Comparison of ENCODE assay signal across 20 cellular contexts in genomic region chr4:38511702-38512101, GRCh38.
"Had no signal": no experiment of that assay in that cellular context is flagged by ENCODE, and none has a peak within 500 bp of the region (broad histone marks: within the 10 kb centered on the region; RNA-seq: fewer than 3 reads in every experiment).

No MANE protein-coding gene starts in this region.

- H3K27ac ChIP-seq: coronary artery, epithelial cell of prostate, gastrocnemius medialis, heart right ventricle, neutrophil, SJCRH30, tibial nerve, vagina had no signal

- DNase-seq: activated B cell treated with CpG ODN at 0.5 μM for 24 hours; activated CD4-positive, alpha-beta memory T cell treated with anti-CD3 and anti-CD28 coated beads for 36 hours; activated CD8-positive, alpha-beta memory T cell treated with anti-CD3 and anti-CD28 coated beads, Interleukin-2, amount 50 U/mL, for 4 hours; activated effector memory CD4-positive, alpha-beta T cell treated with anti-CD3 and anti-CD28 coated beads, Interleukin-2, amount 50 U/mL, for 16 hours; caudate nucleus; effector CD4-positive, alpha-beta T cell; gastrocnemius medialis; heart right ventricle; left ventricle myocardium superior; posterior cingulate gyrus; SJCRH30; stimulated activated CD4-positive, alpha-beta T cell treated with anti-CD3 and anti-CD28 coated beads, Interleukin-15, amount 100 ng/mL, for 24 hours; stimulated activated CD4-positive, alpha-beta T cell treated with anti-CD3 and anti-CD28 coated beads, Interleukin-4, amount 100 ng/mL, for 4 hours; T1000 had no signal

- H3K4me3 ChIP-seq: coronary artery, gastrocnemius medialis, heart right ventricle, SJCRH30, tibial nerve, vagina had no signal

- H3K36me3 Mint-ChIP-seq: activated CD4-positive, alpha-beta memory T cell treated with anti-CD3 and anti-CD28 coated beads for 36 hours had no signal

- H3K27me3 Mint-ChIP-seq: activated CD4-positive, alpha-beta memory T cell treated with anti-CD3 and anti-CD28 coated beads for 36 hours had no signal

- H3K4me1 ChIP-seq: gastrocnemius medialis, heart right ventricle, tibial nerve, vagina had no signal

- H3K9me3 Mint-ChIP-seq: activated B cell treated with CpG ODN at 0.5 μM for 24 hours; activated CD4-positive, alpha-beta memory T cell treated with anti-CD3 and anti-CD28 coated beads for 36 hours had no signal

- H3K36me3 ChIP-seq: gastrocnemius medialis, heart right ventricle, neutrophil, SJCRH30, tibial nerve, vagina had no signal

- H3K9me3 ChIP-seq: gastrocnemius medialis, heart right ventricle, neutrophil, SJCRH30, tibial nerve, vagina had no signal

- H3K27me3 ChIP-seq: gastrocnemius medialis, heart right ventricle, neutrophil, SJCRH30, tibial nerve, vagina had no signal

- H3K4me3 Mint-ChIP-seq: activated B cell treated with CpG ODN at 0.5 μM for 24 hours; activated CD4-positive, alpha-beta memory T cell treated with anti-CD3 and anti-CD28 coated beads for 36 hours had no signal

- H3K27ac Mint-ChIP-seq: activated B cell treated with CpG ODN at 0.5 μM for 24 hours; activated CD4-positive, alpha-beta memory T cell treated with anti-CD3 and anti-CD28 coated beads for 36 hours had no signal

- ATAC-seq: gastrocnemius medialis, heart right ventricle, left ventricle myocardium superior had no signal

- FAIRE-seq: keratinocyte had no signal
